ENCODE assay signal across 9 cellular contexts in genomic region chr3:120449701-120450216, GRCh38. TPM values are rescaled to one million over a fixed set of nuclear protein-coding genes. Genes with fewer than 3 reads are reported as not detected.
A peak's percentile ranks its signal among the peaks of the same experiment; 100 is the strongest.
DNase-seq lines count a peak whose midpoint lies in the region; ATAC-seq and TF ChIP-seq lines count a peak whose summit lies in the region.
"Had no signal": no experiment of that assay in that cellular context is flagged by ENCODE, and none has a peak within 500 bp of the region (broad histone marks: within the 10 kb centered on the region; RNA-seq: fewer than 3 reads in every experiment).

No MANE protein-coding gene starts in this region.

- peak overlapping the region; percentile 71 for H3K4me2 ChIP-seq in parathyroid adenoma (ENCODE audit: low read length)

- no peak for TF ChIP-seq CTCF in fibroblast of villous mesenchyme (IDR thresholded peaks at IDR 0.05; ENCODE audit: insufficient read depth, low read depth, low read length)
- no peak for TF ChIP-seq CTCF in parathyroid adenoma (IDR thresholded peaks at IDR 0.05)

- H3K36me3 ChIP-seq in parathyroid adenoma (ENCODE audit: control insufficient read depth, insufficient read depth, low read length) = no peaks in the 10 kb centered on the region

- peaks cover 3% of the 10 kb centered on the region for H3K4me1 ChIP-seq in parathyroid adenoma

- H3K9me3 ChIP-seq in parathyroid adenoma (ENCODE audit: control insufficient read depth, low read length) = no peaks in the 10 kb centered on the region

- POLR2A ChIA-PET in T-cell (lab: Charles Lee) = no interaction called here

- peaks cover 53 to 58% of the 10 kb centered on the region in 2 donors for H3K27me3 Mint-ChIP-seq in T-cell

- H3K4me1 Mint-ChIP-seq in T-cell = peaks cover 8 to 18% (median 9%) of the 10 kb centered on the region in 3 donors

- H3K9me3 Mint-ChIP-seq in T-cell = peaks cover 0 to 5% (median 3%) of the 10 kb centered on the region in 3 donors

- DNase-seq in EL (peak; percentile 56), T-cell (no peak), fibroblast of villous mesenchyme (ENCODE audit: low read depth) (peak; percentile 81), NOMO-1 treated with DMSO at 0.1 percent for 48 hours (lab: John Stamatoyannopoulos, UW; ENCODE audit: unreplicated experiment) (no peak), middle frontal gyrus (ENCODE audit: extremely low spot score, low spot score) (no peak)
- DNase-seq: hippocampal formation had no signal

- CTCF ChIA-PET in T-cell (lab: Charles Lee) = no interaction called here

- H2AFZ ChIP-seq in parathyroid adenoma = peak overlapping the region; percentile 96

- no peaks in the 10 kb centered on the region for H3K79me2 ChIP-seq in parathyroid adenoma

- peak overlapping the region; percentile 49 to 76 (median 72) for H3K4me3 Mint-ChIP-seq in T-cell

- H3K4me3 ChIP-seq in fibroblast of villous mesenchyme (ENCODE audit: low read depth, low read length) (peak overlapping the region; percentile 94), parathyroid adenoma (ENCODE audit: low read depth, low read length) (peak overlapping the region; percentile 74)

- no peak for ATAC-seq in T-cell (replicated peaks in 1 of 4)
- ATAC-seq in GM19452 (IDR thresholded peaks at IDR 0.05; ENCODE audit: unreplicated experiment) = no peak
- no peak for ATAC-seq in esophagus mucosa

- H3K36me3 Mint-ChIP-seq in T-cell = no peaks in the 10 kb centered on the region

- no peak overlapping the region for H3K27ac ChIP-seq in parathyroid adenoma

- no peak overlapping the region for H3K9ac ChIP-seq in parathyroid adenoma

- no peak overlapping the region for H3K27ac Mint-ChIP-seq in T-cell

- no peaks in the 10 kb centered on the region for H3K27me3 ChIP-seq in parathyroid adenoma (ENCODE audit: control insufficient read depth, insufficient read depth, low read length)

RNA-seq across cellular contexts. Expression of gene FSTL1, which starts 1.0 kb away (rescaled TPM):
- total RNA-seq in T-cell (1 to 10 TPM in 3 of 5 donors, under 1 TPM in 2; 0.76 to 5.1 (median 1.5) TPM), fibroblast of villous mesenchyme (997 and 1,795 TPM in 2 replicates), esophagus mucosa (15.8 TPM)

Comparison
In these comparisons a context has a peak if more than half of its experiments do, and no peak if none do; other contexts are left out.
1. DNase-seq: peak in EL (single experiment) and fibroblast of villous mesenchyme (single experiment); none in T-cell (0 of 34), NOMO-1 treated with DMSO at 0.1 percent for 48 hours (single experiment) and middle frontal gyrus (single experiment).
2. RNA of gene FSTL1, which starts 1.0 kb away (total RNA-seq): 997 to 1,795 TPM in fibroblast of villous mesenchyme; 15.8 TPM in esophagus mucosa (single experiment) and 0.76 to 5.1 TPM in T-cell; every median in the first group is over 10 times any median in the second.